Comparison of ENCODE assay signal across 18 cellular contexts in genomic region chr4:160319868-160320260, GRCh38.
DNase-seq lines count a peak whose midpoint lies in the region; ATAC-seq, FAIRE-seq and TF ChIP-seq lines count a peak whose summit lies in the region.
"Had no signal": no experiment of that assay in that cellular context is flagged by ENCODE, and none has a peak within 500 bp of the region (broad histone marks: within the 10 kb centered on the region; RNA-seq: fewer than 3 reads in every experiment).

No MANE protein-coding gene starts in this region.

- H3K4me3 ChIP-seq in brain microvascular endothelial cell (ENCODE audit: low read depth, low read length): no peak overlapping the region
- no peak overlapping the region for H3K4me3 ChIP-seq in keratinocyte (ENCODE audit: control insufficient read depth in 2 of 3, extremely low read depth in 1 of 3, insufficient read depth in 2 of 3, low read depth in 1 of 3, low read length in 3 of 3)
- H3K4me3 ChIP-seq in right atrium auricular region: no peak overlapping the region
- H3K4me3 ChIP-seq: GM12878, GM23338 had no signal

- H3K9me3 ChIP-seq in keratinocyte (ENCODE audit: control insufficient read depth, low read depth, low read length): no peaks in the 10 kb centered on the region
- no peaks in the 10 kb centered on the region for H3K9me3 ChIP-seq in right atrium auricular region

- POLR2A ChIA-PET in activated CD4-positive, alpha-beta T cell treated with anti-CD3 and anti-CD28 coated beads for 36 hours (lab: Charles Lee): no interaction called here

- peak; percentile 12 for DNase-seq in ELR (ENCODE audit: low read depth)
- peak; percentile 4 for DNase-seq in NCI-H69 (lab: John Stamatoyannopoulos, UW)
- DNase-seq in brain microvascular endothelial cell: no peak
- no peak for DNase-seq in keratinocyte (ENCODE audit: low read depth, low spot score)
- DNase-seq in activated CD4-positive, alpha-beta T cell treated with anti-CD3 and anti-CD28 coated beads, Interleukin-2, amount 50 U/mL, for 48 hours: no peak
- no peak for DNase-seq in right atrium auricular region (ENCODE audit: low spot score)
- no peak for DNase-seq in activated CD4-positive, alpha-beta T cell treated with anti-CD3 and anti-CD28 coated beads for 36 hours
- DNase-seq: C1 segment of cervical spinal cord; CD4-positive, alpha-beta T cell; DMS 273 treated with DMSO at 0.1 percent for 48 hours; H7; IMR-90 had no signal

- no peaks in the 10 kb centered on the region for H3K36me3 Mint-ChIP-seq in activated CD4-positive, alpha-beta T cell treated with anti-CD3 and anti-CD28 coated beads for 36 hours (ENCODE audit: low read depth)

- dilution Hi-C loops in keratinocyte (cut with MboI; ENCODE audit: extremely low pct_ligation_motif_present, low sequenced_read_pairs): no loop called here

- intact Hi-C loops in activated CD4-positive, alpha-beta T cell treated with anti-CD3 and anti-CD28 coated beads for 36 hours (cut with DNase I, micrococcal nuclease): no loop called here

- H3K9me3 Mint-ChIP-seq in activated CD4-positive, alpha-beta T cell treated with anti-CD3 and anti-CD28 coated beads for 36 hours (ENCODE audit: low read depth): peaks cover 3% of the 10 kb centered on the region
- H3K9me3 Mint-ChIP-seq: CD4-positive, alpha-beta T cell; GM23338 had no signal

- no peak for TF ChIP-seq CTCF in brain microvascular endothelial cell (IDR thresholded peaks at IDR 0.05; ENCODE audit: low read depth, low read length, missing control alignments)
- TF ChIP-seq CTCF in keratinocyte (optimal IDR thresholded peaks at IDR 0.05 in 1 of 3, IDR thresholded peaks at IDR 0.05 in 1 of 3, conservative IDR thresholded peaks at IDR 0.05 in 1 of 3; ENCODE audit: extremely low read depth in 1 of 3, insufficient read depth in 2 of 3, low read length in 3 of 3): no peak
- TF ChIP-seq CTCF in right atrium auricular region (IDR thresholded peaks at IDR 0.05): no peak

- H3K27ac ChIP-seq in brain microvascular endothelial cell (peak overlapping the region; percentile 64), keratinocyte (ENCODE audit: control insufficient read depth, insufficient read depth, low read length) (no peak overlapping the region), right atrium auricular region (no peak overlapping the region)
- H3K27ac ChIP-seq: HL-60 had no signal

- H3K79me2 ChIP-seq in keratinocyte (ENCODE audit: control insufficient read depth, insufficient read depth, low read length): no peaks in the 10 kb centered on the region

- H3K36me3 ChIP-seq in brain microvascular endothelial cell (replicated peaks) (no peaks in the 10 kb centered on the region), keratinocyte (ENCODE audit: control insufficient read depth in 2 of 2, extremely low read depth in 1 of 2, insufficient read depth in 2 of 2, low read length in 2 of 2) (no peaks in the 10 kb centered on the region), right atrium auricular region (no peaks in the 10 kb centered on the region)

- no peak overlapping the region for H2AFZ ChIP-seq in keratinocyte (ENCODE audit: control insufficient read depth, low read length)
- H2AFZ ChIP-seq: GM23338 had no signal

- in situ Hi-C loops in brain microvascular endothelial cell (cut with HindIII; ENCODE audit: low pct_ligation_motif_present, low sequenced_read_pairs): no loop called here

- H4K20me1 ChIP-seq in keratinocyte (ENCODE audit: control insufficient read depth, extremely low read depth, insufficient read depth, low read length): no peaks in the 10 kb centered on the region

- H3K4me2 ChIP-seq in keratinocyte (ENCODE audit: control insufficient read depth, extremely low read depth, insufficient read depth, low read depth, low read length): no peak overlapping the region
- H3K4me2 ChIP-seq: GM23338 had no signal

- H3K9me1 ChIP-seq in keratinocyte (ENCODE audit: control insufficient read depth, extremely low read depth, insufficient read depth, low read length): no peaks in the 10 kb centered on the region

- ATAC-seq in HG03108 (IDR thresholded peaks at IDR 0.05; ENCODE audit: unreplicated experiment): no peak
- ATAC-seq in activated CD4-positive, alpha-beta T cell treated with anti-CD3 and anti-CD28 coated beads for 36 hours: no peak
- ATAC-seq: GM12878, GM23338 had no signal

- H3K27ac Mint-ChIP-seq in activated CD4-positive, alpha-beta T cell treated with anti-CD3 and anti-CD28 coated beads for 36 hours: no peak overlapping the region
- H3K27ac Mint-ChIP-seq: B cell; CD4-positive, alpha-beta T cell; GM23338 had no signal

- no peak overlapping the region for H3K4me3 Mint-ChIP-seq in activated CD4-positive, alpha-beta T cell treated with anti-CD3 and anti-CD28 coated beads for 36 hours
- H3K4me3 Mint-ChIP-seq: B cell; CD4-positive, alpha-beta T cell; GM23338 had no signal

- H3K27me3 ChIP-seq in brain microvascular endothelial cell (replicated peaks) (no peaks in the 10 kb centered on the region), keratinocyte (ENCODE audit: control insufficient read depth, extremely low read depth, insufficient read depth, low read length) (no peaks in the 10 kb centered on the region), right atrium auricular region (no peaks in the 10 kb centered on the region)

- FAIRE-seq in keratinocyte (lab: Jason Lieb, UNC): peak; percentile 41
- FAIRE-seq: GM12878, GM18507 had no signal

- H3K4me1 ChIP-seq in keratinocyte (ENCODE audit: control insufficient read depth, extremely low read depth, insufficient read depth, low read length) (no peaks in the 10 kb centered on the region), right atrium auricular region (no peaks in the 10 kb centered on the region)

- H3K4me1 Mint-ChIP-seq in activated CD4-positive, alpha-beta T cell treated with anti-CD3 and anti-CD28 coated beads for 36 hours: no peaks in the 10 kb centered on the region
- H3K4me1 Mint-ChIP-seq: B cell, GM23338 had no signal

- H3K27me3 Mint-ChIP-seq in activated CD4-positive, alpha-beta T cell treated with anti-CD3 and anti-CD28 coated beads for 36 hours: no peaks in the 10 kb centered on the region
- H3K27me3 Mint-ChIP-seq: B cell; CD4-positive, alpha-beta T cell had no signal

- H3K9ac ChIP-seq in keratinocyte (ENCODE audit: control insufficient read depth, extremely low read depth, insufficient read depth, low read length): no peak overlapping the region

- CTCF ChIA-PET in activated CD4-positive, alpha-beta T cell treated with anti-CD3 and anti-CD28 coated beads for 36 hours (lab: Charles Lee): no interaction called here

Comparison
In these comparisons a context has a peak if more than half of its experiments do, and no peak if none do; other contexts are left out.
1. DNase-seq: peak in ELR (single experiment) and NCI-H69 (single experiment); none in brain microvascular endothelial cell (single experiment), keratinocyte (single experiment), activated CD4-positive, alpha-beta T cell treated with anti-CD3 and anti-CD28 coated beads, Interleukin-2, amount 50 U/mL, for 48 hours (0 of 2), right atrium auricular region (single experiment) and activated CD4-positive, alpha-beta T cell treated with anti-CD3 and anti-CD28 coated beads for 36 hours (single experiment).